In genomic region chr10:16799621-16800020, GRCh38 we compare ENCODE assay signal across 1 cellular context.
TF ChIP-seq lines count a peak whose summit lies in the region.

No MANE protein-coding gene starts in this region.

TF ChIP-seq in WTC11, 78 proteins besides CTCF, POLR2A, EP300 and RAD21 (continued from another document):
- TF ChIP-seq ZNF416 (CRISPR knock-in tag; IDR thresholded peaks at IDR 0.05), result no peak
- TF ChIP-seq PREB (CRISPR knock-in tag; IDR thresholded peaks at IDR 0.05; ENCODE audit: borderline replicate concordance), result no peak
- TF ChIP-seq, protein P1, sequence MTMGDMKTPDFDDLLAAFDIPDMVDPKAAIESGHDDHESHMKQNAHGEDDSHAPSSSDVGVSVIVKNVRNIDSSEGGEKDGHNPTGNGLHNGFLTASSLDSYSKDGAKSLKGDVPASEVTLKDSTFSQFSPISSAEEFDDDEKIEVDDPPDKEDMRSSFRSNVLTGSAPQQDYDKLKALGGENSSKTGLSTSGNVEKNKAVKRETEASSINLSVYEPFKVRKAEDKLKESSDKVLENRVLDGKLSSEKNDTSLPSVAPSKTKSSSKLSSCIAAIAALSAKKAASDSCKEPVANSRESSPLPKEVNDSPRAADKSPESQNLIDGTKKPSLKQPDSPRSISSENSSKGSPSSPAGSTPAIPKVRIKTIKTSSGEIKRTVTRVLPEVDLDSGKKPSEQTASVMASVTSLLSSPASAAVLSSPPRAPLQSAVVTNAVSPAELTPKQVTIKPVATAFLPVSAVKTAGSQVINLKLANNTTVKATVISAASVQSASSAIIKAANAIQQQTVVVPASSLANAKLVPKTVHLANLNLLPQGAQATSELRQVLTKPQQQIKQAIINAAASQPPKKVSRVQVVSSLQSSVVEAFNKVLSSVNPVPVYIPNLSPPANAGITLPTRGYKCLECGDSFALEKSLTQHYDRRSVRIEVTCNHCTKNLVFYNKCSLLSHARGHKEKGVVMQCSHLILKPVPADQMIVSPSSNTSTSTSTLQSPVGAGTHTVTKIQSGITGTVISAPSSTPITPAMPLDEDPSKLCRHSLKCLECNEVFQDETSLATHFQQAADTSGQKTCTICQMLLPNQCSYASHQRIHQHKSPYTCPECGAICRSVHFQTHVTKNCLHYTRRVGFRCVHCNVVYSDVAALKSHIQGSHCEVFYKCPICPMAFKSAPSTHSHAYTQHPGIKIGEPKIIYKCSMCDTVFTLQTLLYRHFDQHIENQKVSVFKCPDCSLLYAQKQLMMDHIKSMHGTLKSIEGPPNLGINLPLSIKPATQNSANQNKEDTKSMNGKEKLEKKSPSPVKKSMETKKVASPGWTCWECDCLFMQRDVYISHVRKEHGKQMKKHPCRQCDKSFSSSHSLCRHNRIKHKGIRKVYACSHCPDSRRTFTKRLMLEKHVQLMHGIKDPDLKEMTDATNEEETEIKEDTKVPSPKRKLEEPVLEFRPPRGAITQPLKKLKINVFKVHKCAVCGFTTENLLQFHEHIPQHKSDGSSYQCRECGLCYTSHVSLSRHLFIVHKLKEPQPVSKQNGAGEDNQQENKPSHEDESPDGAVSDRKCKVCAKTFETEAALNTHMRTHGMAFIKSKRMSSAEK (CRISPR knock-in tag; IDR thresholded peaks at IDR 0.05; ENCODE audit: borderline replicate concordance), result no peak
